Comparison of ENCODE assay signal across 12 cellular contexts in genomic region chr1:226630592-226630991, GRCh38.
"Had no signal": no experiment of that assay in that cellular context is flagged by ENCODE, and none has a peak within 500 bp of the region (broad histone marks: within the 10 kb centered on the region; RNA-seq: fewer than 3 reads in every experiment).

No MANE protein-coding gene starts in this region.

- H3K4me1 ChIP-seq: parathyroid adenoma had no signal

- ATAC-seq: gastroesophageal sphincter had no signal

- DNase-seq: activated CD4-positive, alpha-beta T cell treated with anti-CD3 and anti-CD28 coated beads for 1 hour; activated T-cell treated with anti-CD3 and anti-CD28 coated beads, Interleukin-2, amount 50 U/mL, for 1 hour; caudate nucleus; kidney; left ventricle myocardium inferior; retina; SHP77 treated with DMSO at 0.1 percent for 48 hours; stimulated activated CD4-positive, alpha-beta T cell treated with anti-CD3 and anti-CD28 coated beads, Interleukin-15, amount 100 ng/mL, for 24 hours; stimulated activated CD4-positive, alpha-beta T cell treated with anti-CD3 and anti-CD28 coated beads, Interleukin-4, amount 100 ng/mL, for 24 hours; upper lobe of left lung had no signal

- H3K27ac ChIP-seq: left ventricle myocardium inferior, parathyroid adenoma, upper lobe of left lung had no signal

- H3K9ac ChIP-seq: parathyroid adenoma had no signal

- H3K4me3 ChIP-seq: gastroesophageal sphincter, left ventricle myocardium inferior, upper lobe of left lung had no signal

- H2AFZ ChIP-seq: parathyroid adenoma had no signal

- H3K27me3 ChIP-seq: gastroesophageal sphincter, upper lobe of left lung had no signal

- H3K36me3 ChIP-seq: left ventricle myocardium inferior had no signal

- H3K79me2 ChIP-seq: parathyroid adenoma had no signal

- H3K9me3 ChIP-seq: gastroesophageal sphincter, left ventricle myocardium inferior, upper lobe of left lung had no signal
